Comparison of ENCODE assay signal across 32 cellular contexts in genomic region chr13:71514900-71515598, GRCh38.
"Had no signal": no experiment of that assay in that cellular context is flagged by ENCODE, and none has a peak within 500 bp of the region (broad histone marks: within the 10 kb centered on the region; RNA-seq: fewer than 3 reads in every experiment).

No MANE protein-coding gene starts in this region.

- H2AFZ ChIP-seq: hepatocyte had no signal

- H3K27me3 ChIP-seq: body of pancreas, cardiac muscle cell, colonic mucosa, esophagus muscularis mucosa, foreskin keratinocyte, gastrocnemius medialis, heart right ventricle, hepatocyte had no signal

- H3K4me3 ChIP-seq: body of pancreas, cardiac muscle cell, colonic mucosa, esophagus muscularis mucosa, gastrocnemius medialis, heart right ventricle, hepatocyte had no signal

- H3K27ac Mint-ChIP-seq: activated B cell treated with CpG ODN at 0.5 μM for 24 hours; activated CD8-positive, alpha-beta T cell treated with anti-CD3 and anti-CD28 coated beads for 36 hours; activated naive CD8-positive, alpha-beta T cell; activated T-helper 17 cell treated with anti-CD3 and anti-CD28 coated beads, Interleukin-2, amount 50 U/mL, for 72 hours; endodermal cell; T-helper 17 cell; T-helper 2 cell treated with Interferon-gamma antibody and Interleukin-4, amounts not matched to agents 5 μg/mL and 100 μg/mL, for 36 hours had no signal

- H3K36me3 ChIP-seq: cardiac muscle cell, colonic mucosa, esophagus muscularis mucosa, gastrocnemius medialis, heart right ventricle, WERI-Rb-1 had no signal

- H3K27me3 Mint-ChIP-seq: activated B cell treated with CpG ODN at 0.5 μM for 24 hours; activated CD8-positive, alpha-beta T cell treated with anti-CD3 and anti-CD28 coated beads for 36 hours; activated naive CD8-positive, alpha-beta T cell; activated T-helper 17 cell treated with anti-CD3 and anti-CD28 coated beads, Interleukin-2, amount 50 U/mL, for 72 hours; T-helper 17 cell had no signal

- ATAC-seq: activated CD4-positive, CD25-positive, alpha-beta regulatory T cell treated with anti-CD3 and anti-CD28 coated beads, Interleukin-2, amount 50 U/mL, for 24 hours; activated CD8-positive, alpha-beta T cell treated with anti-CD3 and anti-CD28 coated beads for 36 hours; activated T-cell treated with anti-CD3 and anti-CD28 coated beads, Interleukin-2, amount 50 U/mL, for 4 hours; activated T-helper 17 cell treated with anti-CD3 and anti-CD28 coated beads, Interleukin-2, amount 50 U/mL, for 72 hours; body of pancreas; foreskin keratinocyte; gastrocnemius medialis; heart right ventricle; T-helper 17 cell had no signal

- H3K9me3 Mint-ChIP-seq: activated CD8-positive, alpha-beta T cell treated with anti-CD3 and anti-CD28 coated beads for 36 hours; activated T-cell treated with anti-CD3 and anti-CD28 coated beads, Interleukin-2, amount 50 U/mL, for 4 hours; endodermal cell; T-helper 2 cell treated with Interferon-gamma antibody and Interleukin-4, amounts not matched to agents 5 μg/mL and 100 μg/mL, for 36 hours had no signal

- H3K27ac ChIP-seq: body of pancreas, cardiac muscle cell, colonic mucosa, esophagus muscularis mucosa, foreskin keratinocyte, gastrocnemius medialis, heart right ventricle, hepatocyte had no signal

- DNase-seq: activated B cell treated with CpG ODN at 0.5 μM for 24 hours; activated CD4-positive, alpha-beta T cell treated with anti-CD3 and anti-CD28 coated beads for 48 hours; activated CD4-positive, alpha-beta T cell treated with anti-CD3 and anti-CD28 coated beads, Interleukin-2, amount 50 U/mL, for 1 hour; activated CD4-positive, alpha-beta T cell treated with anti-CD3 and anti-CD28 coated beads, Interleukin-2, amount 50 U/mL, for 48 hours; activated CD8-positive, alpha-beta memory T cell treated with anti-CD3 and anti-CD28 coated beads for 24 hours; activated CD8-positive, alpha-beta T cell treated with anti-CD3 and anti-CD28 coated beads for 36 hours; activated effector memory CD4-positive, alpha-beta T cell treated with Interleukin-2 at 50 U/mL for 16 hours; activated gamma-delta T cell treated with Interleukin-2 at 50 U/mL for 16 hours; activated naive CD4-positive, alpha-beta T cell treated with anti-CD3 and anti-CD28 coated beads, Interleukin-2, amount 50 U/mL, for 16 hours; activated naive CD4-positive, alpha-beta T cell treated with Interleukin-2 at 50 U/mL for 16 hours; activated T-cell treated with anti-CD3 and anti-CD28 coated beads, Interleukin-2, amount 50 U/mL, for 4 hours; amniotic stem cell; anterior cingulate cortex; body of pancreas; central memory CD4-positive, alpha-beta T cell; cerebellar nuclear complex; colonic mucosa; effector memory CD4-positive, alpha-beta T cell; endodermal cell; foreskin keratinocyte; gastrocnemius medialis; heart right ventricle; T-helper 17 cell; T1000; WERI-Rb-1 had no signal

- H3K4me2 ChIP-seq: hepatocyte had no signal

- H3K36me3 Mint-ChIP-seq: activated naive CD8-positive, alpha-beta T cell had no signal

- H3K79me2 ChIP-seq: hepatocyte had no signal

- H3K4me1 Mint-ChIP-seq: activated B cell treated with CpG ODN at 0.5 μM for 24 hours; activated T-helper 17 cell treated with anti-CD3 and anti-CD28 coated beads, Interleukin-2, amount 50 U/mL, for 72 hours; endodermal cell; T-helper 17 cell had no signal

- H3K9me3 ChIP-seq: body of pancreas, colonic mucosa, esophagus muscularis mucosa, gastrocnemius medialis, heart right ventricle had no signal

- H3K4me1 ChIP-seq: body of pancreas, colonic mucosa, esophagus muscularis mucosa, foreskin keratinocyte, gastrocnemius medialis, heart right ventricle had no signal

- H3K4me3 Mint-ChIP-seq: activated B cell treated with CpG ODN at 0.5 μM for 24 hours; activated CD8-positive, alpha-beta T cell treated with anti-CD3 and anti-CD28 coated beads for 36 hours; activated naive CD8-positive, alpha-beta T cell; activated T-cell treated with anti-CD3 and anti-CD28 coated beads, Interleukin-2, amount 50 U/mL, for 4 hours; activated T-helper 17 cell treated with anti-CD3 and anti-CD28 coated beads, Interleukin-2, amount 50 U/mL, for 72 hours; endodermal cell; T-helper 17 cell; T-helper 2 cell treated with Interferon-gamma antibody and Interleukin-4, amounts not matched to agents 5 μg/mL and 100 μg/mL, for 36 hours had no signal
